11 cellular contexts compared by ENCODE assay signal in genomic region chr9:96515629-96516470, GRCh38.
DNase-seq lines count a peak whose midpoint lies in the region; ATAC-seq and TF ChIP-seq lines count a peak whose summit lies in the region.
"Had no signal": no experiment of that assay in that cellular context is flagged by ENCODE, and none has a peak within 500 bp of the region (broad histone marks: within the 10 kb centered on the region; RNA-seq: fewer than 3 reads in every experiment).

No MANE protein-coding gene starts in this region.

- ATAC-seq in Right ventricle myocardium inferior (peak; percentile 76), Right ventricle myocardium superior (ENCODE audit: poor library complexity) (peak; percentile 68)

- H3K79me2 ChIP-seq in parathyroid adenoma (no peaks in the 10 kb centered on the region), smooth muscle cell (ENCODE audit: low read depth) (no peaks in the 10 kb centered on the region)

- intact Hi-C loops in Right ventricle myocardium inferior (cut with DNase I) (no loop called here), cardiac septum (cut with DNase I) (no loop called here), Right ventricle myocardium superior (cut with DNase I) (no loop called here)

- DNase-seq in Right ventricle myocardium inferior (ENCODE audit: missing footprints) (no peak), cardiac septum (ENCODE audit: low spot score) (no peak), Right ventricle myocardium superior (no peak), NCI-H187 treated with DMSO at 0.1 percent for 48 hours (lab: John Stamatoyannopoulos, UW) (no peak), smooth muscle cell (lab: John Stamatoyannopoulos, UW; ENCODE audit: unreplicated experiment) (no peak), cerebellum (ENCODE audit: low spot score) (no peak)
- DNase-seq in stimulated activated naive CD4-positive, alpha-beta T cell (lab: John Stamatoyannopoulos, UW) = no peak
- DNase-seq: activated gamma-delta T cell treated with Interleukin-2 at 50 U/mL for 16 hours, NCI-H2029 treated with DMSO at 0.1 percent for 48 hours had no signal

- no peaks in the 10 kb centered on the region for H3K9me3 ChIP-seq in parathyroid adenoma (ENCODE audit: control insufficient read depth, low read length)
- H3K9me3 ChIP-seq in smooth muscle cell (replicated peaks; ENCODE audit: low read depth) = no peaks in the 10 kb centered on the region
- H3K9me3 ChIP-seq: SJSA1 had no signal

- 87% methylated on average over 4 of the region's 4 CpGs for WGBS in smooth muscle cell (ENCODE audit: low lambda C conversion rate)

- H3K4me3 ChIP-seq in parathyroid adenoma (ENCODE audit: low read depth, low read length) = no peak overlapping the region
- H3K4me3 ChIP-seq in smooth muscle cell = no peak overlapping the region
- H3K4me3 ChIP-seq: SJSA1 had no signal

- no peaks in the 10 kb centered on the region for H3K27me3 ChIP-seq in parathyroid adenoma (ENCODE audit: control insufficient read depth, insufficient read depth, low read length)
- H3K27me3 ChIP-seq in smooth muscle cell (ENCODE audit: low read depth) = no peaks in the 10 kb centered on the region
- H3K27me3 ChIP-seq: SJSA1 had no signal

- no peaks in the 10 kb centered on the region for H3K4me1 ChIP-seq in parathyroid adenoma
- H3K4me1 ChIP-seq in smooth muscle cell (ENCODE audit: low read depth) = peaks cover 7% of the 10 kb centered on the region

- H3K9ac ChIP-seq in parathyroid adenoma (no peak overlapping the region), smooth muscle cell (ENCODE audit: low read depth) (no peak overlapping the region)

- H3K4me2 ChIP-seq in parathyroid adenoma (ENCODE audit: low read length) = no peak overlapping the region
- H3K4me2 ChIP-seq in smooth muscle cell = no peak overlapping the region

- H3K27ac ChIP-seq in parathyroid adenoma (peak overlapping the region; percentile 6), smooth muscle cell (ENCODE audit: low read depth) (no peak overlapping the region)
- H3K27ac ChIP-seq: SJSA1 had no signal

- H3F3A ChIP-seq in smooth muscle cell (ENCODE audit: low read depth) = no peaks in the 10 kb centered on the region

- H3K36me3 ChIP-seq in parathyroid adenoma (ENCODE audit: control insufficient read depth, insufficient read depth, low read length) (no peaks in the 10 kb centered on the region), smooth muscle cell (ENCODE audit: low read depth) (no peaks in the 10 kb centered on the region)

- H4K20me1 ChIP-seq in smooth muscle cell (ENCODE audit: low read depth) = peaks cover 4% of the 10 kb centered on the region

- TF ChIP-seq CTCF in parathyroid adenoma (IDR thresholded peaks at IDR 0.05) = no peak
- TF ChIP-seq CTCF in smooth muscle cell (IDR thresholded peaks at IDR 0.05; ENCODE audit: borderline replicate concordance, insufficient read depth, poor library complexity, severe bottlenecking) = no peak

- no peak overlapping the region for H2AFZ ChIP-seq in parathyroid adenoma
- no peak overlapping the region for H2AFZ ChIP-seq in smooth muscle cell (ENCODE audit: low read depth)
